ENCODE assay signal across 10 cellular contexts in genomic region chr2:6408057-6408456, GRCh38.
"Had no signal": no experiment of that assay in that cellular context is flagged by ENCODE, and none has a peak within 500 bp of the region (broad histone marks: within the 10 kb centered on the region; RNA-seq: fewer than 3 reads in every experiment).

No MANE protein-coding gene starts in this region.

- H2AFZ ChIP-seq: GM23248 had no signal

- FAIRE-seq: HTR-8/SVneo had no signal

- DNase-seq: GM23248, GOT3, H7, IMR-90, Karpas-422, KBM-7 had no signal

- H3K27ac ChIP-seq: GM23248, KMS-11 had no signal

- H3K36me3 ChIP-seq: HAP-1 had no signal

- H3K9ac ChIP-seq: GM23248, KMS-11 had no signal

- H3K9me3 ChIP-seq: HAP-1 had no signal

- ATAC-seq: HCT116 had no signal

- H3K4me3 ChIP-seq: GM23248, HAP-1 had no signal

- H3K4me1 ChIP-seq: HAP-1 had no signal

- H3K4me2 ChIP-seq: KMS-11 had no signal
